ENCODE assay signal across 1 cellular context in the genomic region with DNA sequence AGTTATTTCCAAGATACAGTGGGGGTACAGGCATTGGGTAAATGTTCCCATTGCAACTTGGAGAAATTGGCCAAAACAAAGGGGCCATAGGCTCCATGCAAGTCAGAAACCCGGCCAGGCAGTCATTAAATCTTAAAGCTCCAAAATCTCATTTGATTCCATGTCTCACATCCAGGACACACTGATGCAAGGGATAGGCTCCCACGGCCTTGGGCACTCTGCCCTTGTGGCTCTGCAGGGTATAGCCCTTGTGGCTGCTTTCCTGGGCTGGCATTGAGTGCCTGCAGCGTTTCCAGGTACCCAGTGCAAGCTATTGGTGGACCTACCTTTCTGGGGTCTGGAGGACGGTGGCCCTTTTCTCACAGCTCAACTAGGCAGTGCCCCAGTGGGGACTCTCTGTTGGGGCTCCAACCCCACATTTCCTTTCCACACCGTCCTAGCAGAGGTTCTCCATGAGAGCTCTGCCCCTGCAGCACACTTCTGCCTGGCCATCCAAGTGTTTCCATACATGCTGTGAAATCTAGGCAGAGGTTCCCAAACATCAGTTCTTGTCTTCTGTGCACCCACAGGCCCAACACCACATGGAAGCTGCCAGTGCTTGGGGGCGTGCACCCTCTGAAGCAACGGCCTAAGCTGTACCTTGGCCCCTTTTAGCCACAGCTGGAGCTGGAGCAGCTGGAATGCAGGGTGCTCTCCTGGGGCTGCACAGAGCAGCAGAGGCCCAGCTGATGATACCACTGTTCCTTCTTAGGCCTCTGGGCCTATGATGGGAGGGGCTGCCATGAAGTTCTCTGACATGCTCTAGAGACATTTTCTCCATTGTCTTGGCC.
TF ChIP-seq lines count a peak whose summit lies in the region.

No MANE protein-coding gene starts in this region.

TF ChIP-seq in HepG2, 621 proteins besides CTCF, POLR2A, EP300 and RAD21 (continued from another document and continues in another):
- TF ChIP-seq, protein P1, sequence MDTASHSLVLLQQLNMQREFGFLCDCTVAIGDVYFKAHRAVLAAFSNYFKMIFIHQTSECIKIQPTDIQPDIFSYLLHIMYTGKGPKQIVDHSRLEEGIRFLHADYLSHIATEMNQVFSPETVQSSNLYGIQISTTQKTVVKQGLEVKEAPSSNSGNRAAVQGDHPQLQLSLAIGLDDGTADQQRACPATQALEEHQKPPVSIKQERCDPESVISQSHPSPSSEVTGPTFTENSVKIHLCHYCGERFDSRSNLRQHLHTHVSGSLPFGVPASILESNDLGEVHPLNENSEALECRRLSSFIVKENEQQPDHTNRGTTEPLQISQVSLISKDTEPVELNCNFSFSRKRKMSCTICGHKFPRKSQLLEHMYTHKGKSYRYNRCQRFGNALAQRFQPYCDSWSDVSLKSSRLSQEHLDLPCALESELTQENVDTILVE (CRISPR knock-in tag; IDR thresholded peaks at IDR 0.05), result no peak
- TF ChIP-seq, protein P2, sequence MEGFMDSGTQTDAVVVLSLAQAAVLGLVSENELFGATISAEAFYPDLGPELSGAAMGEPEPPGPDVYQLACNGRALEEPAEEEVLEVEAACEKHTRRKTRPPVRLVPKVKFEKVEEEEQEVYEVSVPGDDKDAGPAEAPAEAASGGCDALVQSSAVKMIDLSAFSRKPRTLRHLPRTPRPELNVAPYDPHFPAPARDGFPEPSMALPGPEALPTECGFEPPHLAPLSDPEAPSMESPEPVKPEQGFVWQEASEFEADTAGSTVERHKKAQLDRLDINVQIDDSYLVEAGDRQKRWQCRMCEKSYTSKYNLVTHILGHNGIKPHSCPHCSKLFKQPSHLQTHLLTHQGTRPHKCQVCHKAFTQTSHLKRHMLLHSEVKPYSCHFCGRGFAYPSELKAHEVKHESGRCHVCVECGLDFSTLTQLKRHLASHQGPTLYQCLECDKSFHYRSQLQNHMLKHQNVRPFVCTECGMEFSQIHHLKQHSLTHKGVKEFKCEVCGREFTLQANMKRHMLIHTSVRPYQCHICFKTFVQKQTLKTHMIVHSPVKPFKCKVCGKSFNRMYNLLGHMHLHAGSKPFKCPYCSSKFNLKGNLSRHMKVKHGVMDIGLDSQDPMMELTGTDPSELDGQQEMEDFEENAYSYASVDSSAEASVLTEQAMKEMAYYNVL (CRISPR knock-in tag; IDR thresholded peaks at IDR 0.05; ENCODE audit: borderline replicate concordance), result no peak
- TF ChIP-seq SRSF4 (IDR thresholded peaks at IDR 0.05; ENCODE audit: low read depth, low read length, poor library complexity, severe bottlenecking) (no peak), GLI4 (CRISPR knock-in tag; IDR thresholded peaks at IDR 0.05; ENCODE audit: borderline replicate concordance) (0 out of 2 replicates have a peak, but pooled peaks have one; percentile 54), HHEX (CRISPR knock-in tag; IDR thresholded peaks at IDR 0.05) (no peak), ZNF746 (CRISPR knock-in tag; IDR thresholded peaks at IDR 0.05) (no peak), ZFP41 (CRISPR knock-in tag; IDR thresholded peaks at IDR 0.05; ENCODE audit: borderline replicate concordance) (no peak), SALL1 (CRISPR knock-in tag; IDR thresholded peaks at IDR 0.05) (peak; percentile 76), NCOA1 (CRISPR knock-in tag; IDR thresholded peaks at IDR 0.05) (no peak), ZNF331 (CRISPR knock-in tag; IDR thresholded peaks at IDR 0.05) (0 out of 2 replicates have a peak, but pooled peaks have one; percentile 44), HMGA1 (CRISPR knock-in tag; conservative IDR thresholded peaks at IDR 0.05) (no peak), POGZ (CRISPR knock-in tag; IDR thresholded peaks at IDR 0.05) (peak; percentile 68), THYN1 (CRISPR knock-in tag; IDR thresholded peaks at IDR 0.05; ENCODE audit: borderline replicate concordance, low read depth) (no peak), HES4 (CRISPR knock-in tag; IDR thresholded peaks at IDR 0.05; ENCODE audit: borderline replicate concordance) (no peak), HINFP (CRISPR knock-in tag; IDR thresholded peaks at IDR 0.05; ENCODE audit: low read depth) (no peak), ZNF232 (CRISPR knock-in tag; IDR thresholded peaks at IDR 0.05; ENCODE audit: borderline replicate concordance) (no peak; the same call in 1 of the 2 replicates), PAF1 (CRISPR knock-in tag; IDR thresholded peaks at IDR 0.05) (no peak), TAF1 (CRISPR knock-in tag; IDR thresholded peaks at IDR 0.05) (no peak), PAWR (CRISPR knock-in tag; IDR thresholded peaks at IDR 0.05; ENCODE audit: borderline replicate concordance) (no peak), ZNF510 (CRISPR knock-in tag; IDR thresholded peaks at IDR 0.05; ENCODE audit: low read depth) (no peak), GPN1 (CRISPR knock-in tag; IDR thresholded peaks at IDR 0.05; ENCODE audit: borderline replicate concordance) (no peak), ARNT2 (CRISPR knock-in tag; IDR thresholded peaks at IDR 0.05; ENCODE audit: low read depth) (no peak), ZFX (CRISPR knock-in tag; IDR thresholded peaks at IDR 0.05; ENCODE audit: low read depth) (peak; percentile 84), NFIB (CRISPR knock-in tag; IDR thresholded peaks at IDR 0.05; ENCODE audit: borderline replicate concordance) (no peak), RFX5 (IDR thresholded peaks at IDR 0.05; ENCODE audit: low read depth, low read length) (no peak), ZNF33A (CRISPR knock-in tag; IDR thresholded peaks at IDR 0.05; ENCODE audit: borderline replicate concordance) (no peak), RXRB (CRISPR knock-in tag; IDR thresholded peaks at IDR 0.05; ENCODE audit: borderline replicate concordance) (no peak), RBM22 (optimal IDR thresholded peaks at IDR 0.05; ENCODE audit: low read length) (no peak), AGO1 (IDR thresholded peaks at IDR 0.05; ENCODE audit: low read depth, low read length, poor library complexity, severe bottlenecking) (no peak), TBX2 (CRISPR knock-in tag; IDR thresholded peaks at IDR 0.05; ENCODE audit: borderline replicate concordance) (no peak), ZUFSP (CRISPR knock-in tag; IDR thresholded peaks at IDR 0.05; ENCODE audit: borderline replicate concordance) (no peak), MBNL3 (CRISPR knock-in tag; conservative IDR thresholded peaks at IDR 0.05) (no peak), ZNF543 (CRISPR knock-in tag; IDR thresholded peaks at IDR 0.05) (peak; percentile 57; the same call in 1 of the 2 replicates), RCOR2 (CRISPR knock-in tag; IDR thresholded peaks at IDR 0.05) (peak; percentile 22; the same call in 1 of the 2 replicates), ZNF225 (CRISPR knock-in tag; IDR thresholded peaks at IDR 0.05) (no peak), EEA1 (CRISPR knock-in tag; IDR thresholded peaks at IDR 0.05; ENCODE audit: borderline replicate concordance) (no peak), ZNF335 (CRISPR knock-in tag; IDR thresholded peaks at IDR 0.05) (no peak), FOXP1 (IDR thresholded peaks at IDR 0.05) (no peak), FOXP1 (CRISPR knock-in tag; IDR thresholded peaks at IDR 0.05) (no peak), ZNF362 (CRISPR knock-in tag; IDR thresholded peaks at IDR 0.05; ENCODE audit: borderline replicate concordance) (peak; percentile 8; the same call in 1 of the 2 replicates), ZNF501 (CRISPR knock-in tag; IDR thresholded peaks at IDR 0.05) (no peak), NFKB2 (CRISPR knock-in tag; IDR thresholded peaks at IDR 0.05; ENCODE audit: borderline replicate concordance) (peak; percentile 34; the same call in 1 of the 2 replicates), NFIC (IDR thresholded peaks at IDR 0.05; ENCODE audit: low read length) (no peak)
- TF ChIP-seq, protein P3, sequence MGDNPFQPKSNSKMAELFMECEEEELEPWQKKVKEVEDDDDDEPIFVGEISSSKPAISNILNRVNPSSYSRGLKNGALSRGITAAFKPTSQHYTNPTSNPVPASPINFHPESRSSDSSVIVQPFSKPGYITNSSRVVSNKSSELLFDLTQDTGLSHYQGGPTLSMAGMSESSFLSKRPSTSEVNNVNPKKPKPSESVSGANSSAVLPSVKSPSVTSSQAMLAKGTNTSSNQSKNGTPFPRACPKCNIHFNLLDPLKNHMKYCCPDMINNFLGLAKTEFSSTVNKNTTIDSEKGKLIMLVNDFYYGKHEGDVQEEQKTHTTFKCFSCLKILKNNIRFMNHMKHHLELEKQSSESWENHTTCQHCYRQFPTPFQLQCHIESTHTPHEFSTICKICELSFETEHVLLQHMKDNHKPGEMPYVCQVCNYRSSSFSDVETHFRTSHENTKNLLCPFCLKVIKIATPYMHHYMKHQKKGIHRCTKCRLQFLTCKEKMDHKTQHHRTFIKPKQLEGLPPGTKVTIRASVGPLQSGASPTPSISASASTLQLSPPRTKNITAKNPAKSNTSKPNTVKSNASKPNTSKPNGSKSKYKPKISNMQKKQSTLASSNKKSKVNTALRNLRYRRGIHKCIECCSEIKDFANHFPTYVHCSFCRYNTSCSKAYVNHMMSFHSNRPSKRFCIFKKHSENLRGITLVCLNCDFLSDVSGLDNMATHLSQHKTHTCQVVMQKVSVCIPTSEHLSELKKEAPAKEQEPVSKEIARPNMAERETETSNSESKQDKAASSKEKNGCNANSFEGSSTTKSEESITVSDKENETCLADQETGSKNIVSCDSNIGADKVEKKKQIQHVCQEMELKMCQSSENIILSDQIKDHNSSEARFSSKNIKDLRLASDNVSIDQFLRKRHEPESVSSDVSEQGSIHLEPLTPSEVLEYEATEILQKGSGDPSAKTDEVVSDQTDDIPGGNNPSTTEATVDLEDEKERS (CRISPR knock-in tag; IDR thresholded peaks at IDR 0.05), result no peak
- TF ChIP-seq, protein P4, sequence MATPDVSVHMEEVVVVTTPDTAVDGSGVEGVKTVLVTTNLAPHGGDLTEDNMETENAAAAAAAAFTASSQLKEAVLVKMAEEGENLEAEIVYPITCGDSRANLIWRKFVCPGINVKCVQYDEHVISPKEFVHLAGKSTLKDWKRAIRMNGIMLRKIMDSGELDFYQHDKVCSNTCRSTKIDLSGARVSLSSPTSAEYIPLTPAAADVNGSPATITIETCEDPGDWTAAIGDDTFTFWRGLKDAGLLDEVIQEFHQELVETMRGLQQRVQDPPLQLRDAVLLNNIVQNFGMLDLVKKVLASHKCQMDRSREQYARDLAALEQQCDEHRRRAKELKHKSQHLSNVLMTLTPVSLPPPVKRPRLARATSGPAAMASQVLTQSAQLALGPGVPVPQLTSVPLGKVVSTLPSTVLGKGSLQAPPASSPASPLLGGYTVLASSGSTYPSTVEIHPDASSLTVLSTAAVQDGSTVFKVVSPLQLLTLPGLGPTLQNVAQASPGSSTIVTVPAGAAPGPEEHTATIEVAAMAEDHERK (CRISPR knock-in tag; IDR thresholded peaks at IDR 0.05; ENCODE audit: low read depth), result no peak
- TF ChIP-seq, protein P5, sequence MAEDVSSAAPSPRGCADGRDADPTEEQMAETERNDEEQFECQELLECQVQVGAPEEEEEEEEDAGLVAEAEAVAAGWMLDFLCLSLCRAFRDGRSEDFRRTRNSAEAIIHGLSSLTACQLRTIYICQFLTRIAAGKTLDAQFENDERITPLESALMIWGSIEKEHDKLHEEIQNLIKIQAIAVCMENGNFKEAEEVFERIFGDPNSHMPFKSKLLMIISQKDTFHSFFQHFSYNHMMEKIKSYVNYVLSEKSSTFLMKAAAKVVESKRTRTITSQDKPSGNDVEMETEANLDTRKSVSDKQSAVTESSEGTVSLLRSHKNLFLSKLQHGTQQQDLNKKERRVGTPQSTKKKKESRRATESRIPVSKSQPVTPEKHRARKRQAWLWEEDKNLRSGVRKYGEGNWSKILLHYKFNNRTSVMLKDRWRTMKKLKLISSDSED (CRISPR knock-in tag; IDR thresholded peaks at IDR 0.05), result no peak
